Comparison of ENCODE assay signal across 9 cellular contexts in genomic region chr12:9651265-9651729, GRCh38. TPM values are rescaled to one million over a fixed set of nuclear protein-coding genes. Genes with fewer than 3 reads are reported as not detected.
A peak's percentile ranks its signal among the peaks of the same experiment; 100 is the strongest.
DNase-seq lines count a peak whose midpoint lies in the region; ATAC-seq and TF ChIP-seq lines count a peak whose summit lies in the region.
"Had no signal": no experiment of that assay in that cellular context is flagged by ENCODE, and none has a peak within 500 bp of the region (broad histone marks: within the 10 kb centered on the region; RNA-seq: fewer than 3 reads in every experiment).

No MANE protein-coding gene starts in this region.

- no peaks in the 10 kb centered on the region for H4K20me1 ChIP-seq in neural progenitor cell (ENCODE audit: low read depth)

- ATAC-seq in activated CD8-positive, alpha-beta T cell treated with anti-CD3 and anti-CD28 coated beads, Interleukin-2, amount 10 ng/mL, durations not matched to agents 7 days and 5 days = peak; percentile 7

- peak; percentile 78 for DNase-seq in activated effector memory CD4-positive, alpha-beta T cell treated with anti-CD3 and anti-CD28 coated beads, Interleukin-2, amount 50 U/mL, for 16 hours
- no peak for DNase-seq in activated effector memory CD4-positive, alpha-beta T cell treated with Interleukin-2 at 50 U/mL for 16 hours
- DNase-seq in activated CD8-positive, alpha-beta T cell treated with anti-CD3 and anti-CD28 coated beads, Interleukin-2, amount 10 ng/mL, durations not matched to agents 7 days and 5 days = peak; percentile 86
- DNase-seq in foreskin melanocyte (peak; percentile 53), stromal cell of bone marrow (ENCODE audit: low read depth) (peak; percentile 36), NCI-H2171 treated with DMSO at 0.1 percent for 48 hours (lab: John Stamatoyannopoulos, UW) (no peak), neural progenitor cell (ENCODE audit: low spot score) (no peak)
- DNase-seq in effector CD4-positive, alpha-beta T cell = no peak

- peaks cover 2% of the 10 kb centered on the region for H3K27me3 Mint-ChIP-seq in activated CD8-positive, alpha-beta T cell treated with anti-CD3 and anti-CD28 coated beads, Interleukin-2, amount 10 ng/mL, durations not matched to agents 7 days and 5 days (ENCODE audit: low read depth)
- no peaks in the 10 kb centered on the region for H3K27me3 Mint-ChIP-seq in neural progenitor cell (ENCODE audit: insufficient read depth, low read depth)

- H3F3A ChIP-seq in neural progenitor cell (ENCODE audit: low read depth) = peaks cover 20% of the 10 kb centered on the region

- POLR2A ChIA-PET in activated CD8-positive, alpha-beta T cell treated with anti-CD3 and anti-CD28 coated beads, Interleukin-2, amount 10 ng/mL, durations not matched to agents 7 days and 5 days (lab: Charles Lee) = interaction anchor here (0.7 to 4.9 kb wide), 14 partner anchors 14 to 904 kb away, joined by 3 to 432 read pairs (median 4); partner anchors contain the start of genes CD69, CLEC2B and CLEC2D

- no peaks in the 10 kb centered on the region for H3K27me3 ChIP-seq in neural progenitor cell

- H3K27ac Mint-ChIP-seq in activated CD8-positive, alpha-beta T cell treated with anti-CD3 and anti-CD28 coated beads, Interleukin-2, amount 10 ng/mL, durations not matched to agents 7 days and 5 days = peak overlapping the region; percentile 100
- no peak overlapping the region for H3K27ac Mint-ChIP-seq in neural progenitor cell

- no peaks in the 10 kb centered on the region for H3K9me3 Mint-ChIP-seq in activated CD8-positive, alpha-beta T cell treated with anti-CD3 and anti-CD28 coated beads, Interleukin-2, amount 10 ng/mL, durations not matched to agents 7 days and 5 days (ENCODE audit: insufficient read depth)
- no peaks in the 10 kb centered on the region for H3K9me3 Mint-ChIP-seq in neural progenitor cell

- H3K4me3 Mint-ChIP-seq in activated CD8-positive, alpha-beta T cell treated with anti-CD3 and anti-CD28 coated beads, Interleukin-2, amount 10 ng/mL, durations not matched to agents 7 days and 5 days = peak overlapping the region; percentile 88
- H3K4me3 Mint-ChIP-seq in neural progenitor cell = no peak overlapping the region

- H3K9ac ChIP-seq in neural progenitor cell = no peak overlapping the region

- peaks cover 62% of the 10 kb centered on the region for H3K4me1 Mint-ChIP-seq in activated CD8-positive, alpha-beta T cell treated with anti-CD3 and anti-CD28 coated beads, Interleukin-2, amount 10 ng/mL, durations not matched to agents 7 days and 5 days (ENCODE audit: low read depth)
- peaks cover 30% of the 10 kb centered on the region for H3K4me1 Mint-ChIP-seq in neural progenitor cell

- H3K36me3 Mint-ChIP-seq in activated CD8-positive, alpha-beta T cell treated with anti-CD3 and anti-CD28 coated beads, Interleukin-2, amount 10 ng/mL, durations not matched to agents 7 days and 5 days (ENCODE audit: low read depth) = peaks cover 79% of the 10 kb centered on the region
- peaks cover 21% of the 10 kb centered on the region for H3K36me3 Mint-ChIP-seq in neural progenitor cell

- no peaks in the 10 kb centered on the region for H3K9me3 ChIP-seq in neural progenitor cell (ENCODE audit: low read depth)
- H3K9me3 ChIP-seq: thoracic aorta had no signal

- H2AFZ ChIP-seq in neural progenitor cell (replicated peaks) = no peak overlapping the region

- CTCF ChIA-PET in activated CD8-positive, alpha-beta T cell treated with anti-CD3 and anti-CD28 coated beads, Interleukin-2, amount 10 ng/mL, durations not matched to agents 7 days and 5 days (lab: Charles Lee) = interaction anchor here (1.3 kb wide), 1 partner anchor 17 kb away, joined by 3 read pairs; no protein-coding TSS in a partner anchor

- H3K36me3 ChIP-seq in neural progenitor cell = no peaks in the 10 kb centered on the region

- no peak overlapping the region for H3K4me2 ChIP-seq in neural progenitor cell

- no peak overlapping the region for H3K27ac ChIP-seq in neural progenitor cell

- TF ChIP-seq CTCF in neural progenitor cell (IDR thresholded peaks at IDR 0.05) = no peak

- no peak overlapping the region for H3K4me3 ChIP-seq in neural progenitor cell

- peaks cover 11% of the 10 kb centered on the region for H3K4me1 ChIP-seq in neural progenitor cell

- peaks cover 42% of the 10 kb centered on the region for H3K79me2 ChIP-seq in neural progenitor cell (ENCODE audit: low read depth)

RNA-seq across cellular contexts. Expression of gene CLEC2D, which starts 18.2 kb away (rescaled TPM):
- 100 to 1,000 TPM; 277 to 282 TPM for total RNA-seq in activated CD8-positive, alpha-beta T cell treated with anti-CD3 and anti-CD28 coated beads, Interleukin-2, amount 10 ng/mL, durations not matched to agents 7 days and 5 days
- 10.3 and 18.7 TPM in 2 replicates for total RNA-seq in neural progenitor cell (ENCODE audit: low replicate concordance)

RNA-seq across cellular contexts. Expression of gene KLRB1, which starts 43.6 kb away (rescaled TPM):
- 1 to 10 TPM; 6.0 to 6.3 TPM for total RNA-seq in activated CD8-positive, alpha-beta T cell treated with anti-CD3 and anti-CD28 coated beads, Interleukin-2, amount 10 ng/mL, durations not matched to agents 7 days and 5 days
- not detected in 2 replicates for total RNA-seq in neural progenitor cell (ENCODE audit: low replicate concordance)

Comparison
In these comparisons a context has a peak if more than half of its experiments do, and no peak if none do; other contexts are left out.
1. DNase-seq: peak in activated effector memory CD4-positive, alpha-beta T cell treated with anti-CD3 and anti-CD28 coated beads, Interleukin-2, amount 50 U/mL, for 16 hours (single experiment), activated CD8-positive, alpha-beta T cell treated with anti-CD3 and anti-CD28 coated beads, Interleukin-2, amount 10 ng/mL, durations not matched to agents 7 days and 5 days (single experiment), foreskin melanocyte (single experiment) and stromal cell of bone marrow (single experiment); none in activated effector memory CD4-positive, alpha-beta T cell treated with Interleukin-2 at 50 U/mL for 16 hours (single experiment), NCI-H2171 treated with DMSO at 0.1 percent for 48 hours (single experiment), effector CD4-positive, alpha-beta T cell (single experiment) and neural progenitor cell (single experiment).
2. RNA of gene CLEC2D, which starts 18.2 kb away (total RNA-seq): 277 to 282 TPM in activated CD8-positive, alpha-beta T cell treated with anti-CD3 and anti-CD28 coated beads, Interleukin-2, amount 10 ng/mL, durations not matched to agents 7 days and 5 days; 10.3 to 18.7 TPM in neural progenitor cell; every median in the first group is over 10 times any median in the second.